ENCODE assay signal across 21 cellular contexts in genomic region chr11:85472953-85473352, GRCh38.
"Had no signal": no experiment of that assay in that cellular context is flagged by ENCODE, and none has a peak within 500 bp of the region (broad histone marks: within the 10 kb centered on the region; RNA-seq: fewer than 3 reads in every experiment).

No MANE protein-coding gene starts in this region.

- H3K27ac ChIP-seq: epithelial cell of prostate, esophagus muscularis mucosa, gastroesophageal sphincter, left lung, lower lobe of right lung, ovary, suprapubic skin, thyroid gland, upper lobe of left lung, uterus had no signal

- H3K4me3 ChIP-seq: esophagus muscularis mucosa, gastroesophageal sphincter, left lung, lower lobe of right lung, ovary, suprapubic skin, thyroid gland, upper lobe of left lung, uterus had no signal

- H3K36me3 ChIP-seq: esophagus muscularis mucosa, gastroesophageal sphincter, left lung, lower lobe of right lung, ovary, suprapubic skin, thyroid gland, upper lobe of left lung, uterus had no signal

- H3K27me3 ChIP-seq: esophagus muscularis mucosa, gastroesophageal sphincter, left lung, ovary, suprapubic skin, thyroid gland, upper lobe of left lung, uterus had no signal

- ATAC-seq: effector memory CD8-positive, alpha-beta T cell; gastroesophageal sphincter; left lung; lower lobe of right lung; naive thymus-derived CD8-positive, alpha-beta T cell; right cardiac atrium had no signal

- H3K9me3 ChIP-seq: ovary, thyroid gland, uterus had no signal

- H3K4me1 ChIP-seq: esophagus muscularis mucosa, gastroesophageal sphincter, left lung, lower lobe of right lung, suprapubic skin, thyroid gland, upper lobe of left lung, uterus had no signal

- DNase-seq: cerebellar nuclear complex; effector memory CD8-positive, alpha-beta T cell; glutamatergic neuron; islet precursor cell; lower lobe of right lung; mesendoderm; naive thymus-derived CD8-positive, alpha-beta T cell; nucleus accumbens; ovary; right cardiac atrium; small intestine; stimulated activated CD4-positive, alpha-beta T cell treated with anti-CD3 and anti-CD28 coated beads, Interleukin-2, amount 100 ng/mL, for 48 hours; stimulated activated naive CD4-positive, alpha-beta T cell treated with Interleukin-2 at 50 U/mL for 16 hours; thyroid gland; uterus had no signal
